Comparison of ENCODE assay signal across 13 cellular contexts in genomic region chr20:644692-645317, GRCh38. TPM values are rescaled to one million over a fixed set of nuclear protein-coding genes. Genes with fewer than 3 reads are reported as not detected.
DNase-seq lines count a peak whose midpoint lies in the region; ATAC-seq, FAIRE-seq and TF ChIP-seq lines count a peak whose summit lies in the region.
"Had no signal": no experiment of that assay in that cellular context is flagged by ENCODE, and none has a peak within 500 bp of the region (broad histone marks: within the 10 kb centered on the region; RNA-seq: fewer than 3 reads in every experiment).

No MANE protein-coding gene starts in this region.

- CTCF ChIA-PET in A549 (lab: Yijun Ruan, JAX) (interaction anchor here (0.6 to 6.4 kb wide), 64 partner anchors 7 to 344 kb away, joined by 3 to 87 read pairs (median 5); partner anchors contain the start of genes SCRT2 and SLC52A3), OCI-LY7 (lab: Charles Lee; ENCODE audit: unreplicated experiment) (interaction anchor here (0.8 to 1.3 kb wide), 5 partner anchors 15 to 101 kb away, joined by 3 to 10 read pairs (median 3); partner anchors contain the start of gene CSNK2A1)

- peaks cover 15% of the 10 kb centered on the region for H3K27me3 Mint-ChIP-seq in astrocyte (ENCODE audit: low read depth, unreplicated experiment)

- H3K27ac ChIP-seq in heart right ventricle (peak overlapping the region in 7 of 10 donors; percentile 1 to 67 (median 46)), A549 (0 out of 6 replicates have a peak overlapping the region, but pooled peaks of 1 of the 2 experiments have one; percentile 13), OCI-LY7 (ENCODE audit: low read depth, low read length, poor library complexity, severe bottlenecking) (no peak overlapping the region), astrocyte (ENCODE audit: low read depth, low read length) (no peak overlapping the region)
- H3K27ac ChIP-seq: GM23248 had no signal

- H3K4me3 Mint-ChIP-seq in astrocyte (ENCODE audit: unreplicated experiment): no peak overlapping the region

- no peaks in the 10 kb centered on the region for H3K4me1 Mint-ChIP-seq in astrocyte (ENCODE audit: low read depth, unreplicated experiment)

- TF ChIP-seq POLR2A in A549 (IDR thresholded peaks at IDR 0.05; ENCODE audit: low read length): no peak

- intact Hi-C loops in heart right ventricle (cut with DNase I) (loop anchor here in 8 of 10 donors (1.0 to 10.0 kb wide), 9 partner anchors 40 to 293 kb away; no protein-coding TSS in a partner anchor), left cardiac atrium (cut with DNase I) (loop anchor here (2.0 to 5.0 kb wide), 2 partner anchors 82 to 83 kb away; no protein-coding TSS in a partner anchor), OCI-LY7 (cut with micrococcal nuclease; ENCODE audit: unreplicated experiment) (loop anchor here (1.0 to 5.0 kb wide), 3 partner anchors 84 to 291 kb away; partner anchors contain the start of gene CSNK2A1)

- H3K36me3 ChIP-seq in heart right ventricle (peaks cover 0 to 32% (median 26%) of the 10 kb centered on the region in 9 donors), OCI-LY7 (ENCODE audit: insufficient read depth, low read length) (peaks cover 30% of the 10 kb centered on the region), astrocyte (ENCODE audit: insufficient read depth, low read length) (peaks cover 20% of the 10 kb centered on the region)

- H3K79me2 ChIP-seq in OCI-LY7 (ENCODE audit: insufficient read depth, low read depth, low read length) (no peaks in the 10 kb centered on the region), astrocyte (ENCODE audit: insufficient read depth, low read length) (peaks cover 31% of the 10 kb centered on the region)

- WGBS in heart right ventricle, 2 donors: 76 to 81% methylated on average over 11 of the region's 11 CpGs
- WGBS in A549 (ENCODE audit: missing lambda C conversion rate): 71% methylated on average over 11 of the region's 11 CpGs

- no peak for ATAC-seq in heart right ventricle
- no peak for ATAC-seq in left cardiac atrium
- no peak for ATAC-seq in A549

- FAIRE-seq in A549 (lab: Jason Lieb, UNC) (no peak), astrocyte (lab: Jason Lieb, UNC) (no peak)
- FAIRE-seq: H54 had no signal

- H4K20me1 ChIP-seq in OCI-LY7 (ENCODE audit: insufficient read depth, low read length): no peaks in the 10 kb centered on the region
- peaks cover 44% of the 10 kb centered on the region for H4K20me1 ChIP-seq in astrocyte (ENCODE audit: insufficient read depth, low read length)

- POLR2A ChIA-PET in A549 (lab: Yijun Ruan, JAX) (interaction anchor here (0.5 to 0.9 kb wide), 5 partner anchors 22 to 265 kb away, joined by 3 to 4 read pairs (median 3); partner anchors contain the start of gene CSNK2A1), OCI-LY7 (lab: Charles Lee) (no interaction called here)

- TF ChIP-seq RAD21 in A549 (conservative IDR thresholded peaks at IDR 0.05 in 1 of 2, IDR thresholded peaks at IDR 0.05 in 1 of 2): no peak

- peaks cover 3% of the 10 kb centered on the region for H3K9me3 Mint-ChIP-seq in astrocyte (ENCODE audit: unreplicated experiment)
- H3K9me3 Mint-ChIP-seq: CD4-positive, CD25-positive, alpha-beta regulatory T cell had no signal

- no peak overlapping the region for H3K4me2 ChIP-seq in A549
- H3K4me2 ChIP-seq in OCI-LY7 (ENCODE audit: low read length): 0 out of 2 replicates have a peak overlapping the region, but pooled peaks have one; percentile 23
- H3K4me2 ChIP-seq in astrocyte (ENCODE audit: low read length): peak overlapping the region; percentile 11

- DNase-seq in heart right ventricle (no peak), left cardiac atrium (no peak), A549 (ENCODE audit: low read depth in 1 of 2, low spot score in 1 of 2) (no peak), OCI-LY7 (ENCODE audit: low spot score) (no peak), astrocyte (ENCODE audit: low read depth) (no peak), dermis blood vessel endothelial cell (no peak), NCI-H1694 (lab: John Stamatoyannopoulos, UW) (no peak), retina (no peak)

- no peak for TF ChIP-seq EP300 in A549 (IDR thresholded peaks at IDR 0.05)

- no peak overlapping the region for H3K27ac Mint-ChIP-seq in astrocyte (ENCODE audit: unreplicated experiment)
- H3K27ac Mint-ChIP-seq: CD4-positive, CD25-positive, alpha-beta regulatory T cell had no signal

- H3K4me3 ChIP-seq in heart right ventricle (no peak overlapping the region), A549 (no peak overlapping the region), OCI-LY7 (ENCODE audit: low read depth, low read length, poor library complexity, severe bottlenecking) (no peak overlapping the region), astrocyte (ENCODE audit: insufficient read depth, low read depth, low read length) (no peak overlapping the region)
- H3K4me3 ChIP-seq: BLaER1 treated with 17β-estradiol and CSF1 and Interleukin-3, amounts not matched to agents 10 nM and 100 nM; GM23248 had no signal

- H3K9me2 ChIP-seq in OCI-LY7 (ENCODE audit: insufficient read depth, low read length): no peaks in the 10 kb centered on the region

- H3K27me3 ChIP-seq in heart right ventricle (peaks cover 0 to 14% (median 0%) of the 10 kb centered on the region in 7 donors), astrocyte (ENCODE audit: insufficient read depth, low read length) (no peaks in the 10 kb centered on the region)

- peaks cover 27% of the 10 kb centered on the region for H3K36me3 Mint-ChIP-seq in astrocyte (ENCODE audit: low read depth, unreplicated experiment)

- H3K4me1 ChIP-seq in heart right ventricle (peaks cover 2 to 34% (median 24%) of the 10 kb centered on the region in 9 donors), A549 (peaks cover 21% of the 10 kb centered on the region), OCI-LY7 (ENCODE audit: insufficient read depth, low read length, poor library complexity, severe bottlenecking) (peaks cover 3% of the 10 kb centered on the region), astrocyte (ENCODE audit: insufficient read depth, low read length) (no peaks in the 10 kb centered on the region)

- no TSS peak for BruUV-seq in OCI-LY7 (replicated peaks; lab: Mats Ljungman, UMichigan)

- peaks cover 0 to 8% (median 0%) of the 10 kb centered on the region in 11 donors for H3K9me3 ChIP-seq in heart right ventricle
- peaks cover 8% of the 10 kb centered on the region; the same call in 1 of the 3 replicates for H3K9me3 ChIP-seq in A549
- peaks cover 5% of the 10 kb centered on the region; the same call in 1 of the 2 replicates for H3K9me3 ChIP-seq in OCI-LY7 (ENCODE audit: low read length)
- H3K9me3 ChIP-seq in astrocyte (ENCODE audit: insufficient read depth, low read depth, low read length): no peaks in the 10 kb centered on the region

- TF ChIP-seq CTCF in heart right ventricle (IDR thresholded peaks at IDR 0.05): no peak
- TF ChIP-seq CTCF in A549 (IDR thresholded peaks at IDR 0.05): no peak
- no peak for TF ChIP-seq CTCF in OCI-LY7 (conservative IDR thresholded peaks at IDR 0.05; ENCODE audit: low read length)
- no peak for TF ChIP-seq CTCF in astrocyte (IDR thresholded peaks at IDR 0.05; ENCODE audit: insufficient read depth, low read depth, low read length)

- no peak overlapping the region for H3K9ac ChIP-seq in astrocyte (ENCODE audit: low read length)
- H3K9ac ChIP-seq: GM23248 had no signal

- H2AFZ ChIP-seq in OCI-LY7 (ENCODE audit: low read length) (no peak overlapping the region), astrocyte (ENCODE audit: low read depth, low read length) (no peak overlapping the region)
- H2AFZ ChIP-seq: GM23248 had no signal

TF ChIP-seq in A549, 52 proteins besides CTCF, POLR2A, EP300 and RAD21:
- TF ChIP-seq ZC3H11A (IDR thresholded peaks at IDR 0.05) (no peak), ESRRA (IDR thresholded peaks at IDR 0.05; ENCODE audit: borderline replicate concordance, low read length) (peak; percentile 23; the same call in 1 of the 2 replicates)
TF ChIP-seq in A549: peak in this region for 1.

RNA-seq across cellular contexts. Expression of gene SRXN1, which starts 8.2 kb away (rescaled TPM):
- total RNA-seq in heart right ventricle (10 to 100 TPM; 21.4 to 42.0 (median 30.9) TPM), left cardiac atrium (10 to 100 TPM; 34.1 to 38.9 TPM), OCI-LY7 (2022) (17.1 and 19.8 TPM in 2 replicates), astrocyte (15.9 and 17.7 TPM in 2 replicates), dermis blood vessel endothelial cell (30.3 and 38.6 TPM in 2 replicates)
- polyA plus RNA-seq in heart right ventricle (10 to 100 TPM; 11.9 to 32.8 TPM), A549 (2011; rRNA removed) (262 and 302 TPM in 2 replicates), A549 (2017; fragmentation: RNase III; extraction: RNeasy Plus Mini Kit Qiagen cat#74134 plus additional on column Dnase treatment) (170 to 213 TPM (median 183 TPM) in 3 replicates)
- 197 and 269 TPM in 2 replicates for polyA plus RNA-seq in A549 (2012; cell fraction: cytosol; rRNA removed)
- polyA plus RNA-seq in A549 (2012; cell fraction: nucleus; rRNA removed): 111 and 130 TPM in 2 replicates
- polyA minus RNA-seq in A549 (2011; rRNA and poly(A)+ RNA removed): 187 and 193 TPM in 2 replicates
- 12.4 and 18.6 TPM in 2 replicates for total RNA-seq in OCI-LY7 (2014; rRNA removed; shearing (Covaris generic))

RNA-seq across cellular contexts. Expression of gene SCRT2, which starts 30.8 kb away (rescaled TPM):
- total RNA-seq in heart right ventricle: not detected
- polyA plus RNA-seq in heart right ventricle: not detected
- not detected for total RNA-seq in left cardiac atrium
- polyA plus RNA-seq in A549 (2011; rRNA removed): not detected in 2 replicates
- 0.01 TPM in 1 of 2 replicates, not detected in the other for polyA plus RNA-seq in A549 (2012; cell fraction: cytosol; rRNA removed)
- 0.02 TPM in 1 of 2 replicates, not detected in the other for polyA plus RNA-seq in A549 (2012; cell fraction: nucleus; rRNA removed)
- not detected in 3 replicates for polyA plus RNA-seq in A549 (2017; fragmentation: RNase III; extraction: RNeasy Plus Mini Kit Qiagen cat#74134 plus additional on column Dnase treatment)
- polyA minus RNA-seq in A549 (2011; rRNA and poly(A)+ RNA removed): not detected in 2 replicates
- total RNA-seq in OCI-LY7 (2014; rRNA removed; shearing (Covaris generic)): not detected in 2 replicates
- total RNA-seq in OCI-LY7 (2022): not detected in 2 replicates
- total RNA-seq in astrocyte: not detected in 2 replicates
- total RNA-seq in dermis blood vessel endothelial cell: not detected in 2 replicates
- total RNA-seq: CD4-positive, CD25-positive, alpha-beta regulatory T cell; G401; GM23248 had no signal
- polyA plus RNA-seq: CD4-positive, CD25-positive, alpha-beta regulatory T cell; GM23248 had no signal

RNA-seq across cellular contexts. Expression of gene TCF15, which starts 34.7 kb away (rescaled TPM):
- total RNA-seq in heart right ventricle (10 to 100 TPM in 3 of 10 donors, 1 to 10 TPM in 7; 4.6 to 20.5 (median 7.9) TPM), left cardiac atrium (10 to 100 TPM in 1 of 2 donors, 1 to 10 TPM in 1; 7.3 to 10.3 TPM), OCI-LY7 (2022) (not detected in 2 replicates), astrocyte (not detected in 2 replicates), dermis blood vessel endothelial cell (2.0 and 2.7 TPM in 2 replicates)
- polyA plus RNA-seq in heart right ventricle (10 to 100 TPM; 12.8 to 41.0 TPM), A549 (2011; rRNA removed) (not detected in 2 replicates), A549 (2017; fragmentation: RNase III; extraction: RNeasy Plus Mini Kit Qiagen cat#74134 plus additional on column Dnase treatment) (not detected in 3 replicates)
- not detected in 2 replicates for polyA plus RNA-seq in A549 (2012; cell fraction: cytosol; rRNA removed)
- not detected in 2 replicates for polyA plus RNA-seq in A549 (2012; cell fraction: nucleus; rRNA removed)
- not detected in 2 replicates for polyA minus RNA-seq in A549 (2011; rRNA and poly(A)+ RNA removed)
- not detected in 2 replicates for total RNA-seq in OCI-LY7 (2014; rRNA removed; shearing (Covaris generic))
- total RNA-seq: CD4-positive, CD25-positive, alpha-beta regulatory T cell; GM23248 had no signal
- polyA plus RNA-seq: CD4-positive, CD25-positive, alpha-beta regulatory T cell; GM23248 had no signal

Comparison
In these comparisons a context has a peak if more than half of its experiments do, and no peak if none do; other contexts are left out.
1. H3K27ac ChIP-seq: peak in heart right ventricle (7 of 10); none in OCI-LY7 (single experiment) and astrocyte (single experiment).